In the genomic region with DNA sequence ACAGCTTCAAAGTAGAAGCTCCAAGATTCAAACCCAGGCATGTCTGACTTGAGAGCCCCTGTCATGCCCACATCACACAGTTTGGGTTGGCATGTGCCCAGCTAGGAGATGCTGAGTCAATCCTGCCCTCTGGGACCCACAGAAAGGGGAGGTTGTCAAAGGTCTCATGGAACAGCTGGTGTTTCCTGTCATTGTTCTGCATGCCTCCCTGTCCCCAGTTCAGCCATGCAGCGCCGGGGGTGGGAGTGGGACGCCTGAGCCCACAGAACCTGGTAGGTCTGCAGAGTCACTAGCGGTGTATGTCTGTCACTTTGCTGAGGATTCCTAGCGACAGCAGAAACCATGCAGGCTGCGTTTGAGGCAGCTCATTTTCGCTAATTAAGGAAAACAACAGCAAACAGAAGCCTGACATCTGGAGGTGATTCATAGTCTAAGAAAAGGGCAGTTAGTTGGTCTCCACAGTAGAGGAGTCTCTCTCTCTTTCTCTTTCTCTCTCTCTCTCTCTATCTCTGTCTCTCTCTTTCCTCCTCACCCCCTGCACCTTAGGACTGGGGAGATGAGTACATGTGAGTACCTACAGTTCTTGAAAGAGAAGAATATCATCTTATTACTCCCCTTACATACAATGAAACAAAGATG, we compare ENCODE assay signal across 3 cellular contexts.
A peak's percentile ranks its signal among the peaks of the same experiment; 100 is the strongest.
TF ChIP-seq lines count a peak whose summit lies in the region.

No MANE protein-coding gene starts in this region.

TF ChIP-seq in SK-N-SH, 30 proteins besides CTCF, POLR2A, EP300 and RAD21:
- TF ChIP-seq ELF1 (IDR thresholded peaks at IDR 0.05) = no peak
- no peak for TF ChIP-seq EZH2phosphoT487 (IDR thresholded peaks at IDR 0.05; ENCODE audit: borderline replicate concordance, low read depth)
- TF ChIP-seq RFX5 (IDR thresholded peaks at IDR 0.05; ENCODE audit: low read length) = no peak
- TF ChIP-seq RXRA (IDR thresholded peaks at IDR 0.05; ENCODE audit: borderline replicate concordance, low read depth) = no peak
- TF ChIP-seq GATA2 (CRISPR knock-in tag; IDR thresholded peaks at IDR 0.05) = no peak
- TF ChIP-seq, protein P1, sequence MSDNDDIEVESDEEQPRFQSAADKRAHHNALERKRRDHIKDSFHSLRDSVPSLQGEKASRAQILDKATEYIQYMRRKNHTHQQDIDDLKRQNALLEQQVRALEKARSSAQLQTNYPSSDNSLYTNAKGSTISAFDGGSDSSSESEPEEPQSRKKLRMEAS (IDR thresholded peaks at IDR 0.05; ENCODE audit: low read depth) = no peak
- no peak for TF ChIP-seq TAF1 (IDR thresholded peaks at IDR 0.05; ENCODE audit: borderline replicate concordance, low read depth, low read length)
- TF ChIP-seq FOXM1 (IDR thresholded peaks at IDR 0.05; ENCODE audit: low read depth) = no peak

TF ChIP-seq in SK-N-SH treated with all-trans-retinoic acid at 6 μM for 48 hours, 23 proteins besides CTCF, POLR2A, EP300 and RAD21:
- TF ChIP-seq CSRNP3 (CRISPR knock-in tag; IDR thresholded peaks at IDR 0.05) (no peak), TSHZ2 (CRISPR knock-in tag; IDR thresholded peaks at IDR 0.05) (no peak), OSR1 (CRISPR knock-in tag; IDR thresholded peaks at IDR 0.05) (no peak), RARB (CRISPR knock-in tag; IDR thresholded peaks at IDR 0.05) (no peak), CSDC2 (CRISPR knock-in tag; IDR thresholded peaks at IDR 0.05) (no peak), TOX (CRISPR knock-in tag; IDR thresholded peaks at IDR 0.05; ENCODE audit: borderline replicate concordance) (no peak), BACH2 (CRISPR knock-in tag; IDR thresholded peaks at IDR 0.05; ENCODE audit: borderline replicate concordance) (no peak), ZNF70 (CRISPR knock-in tag; IDR thresholded peaks at IDR 0.05) (no peak), ARNTL (CRISPR knock-in tag; IDR thresholded peaks at IDR 0.05; ENCODE audit: borderline replicate concordance, low read depth) (no peak)

TF ChIP-seq in endothelial cell of umbilical vein, 7 proteins besides CTCF, POLR2A, EP300 and RAD21:
- TF ChIP-seq JUN (IDR thresholded peaks at IDR 0.05; ENCODE audit: borderline replicate concordance, insufficient read depth, insufficient read length, low read depth) (peak; percentile 65), MYC (IDR thresholded peaks at IDR 0.05; ENCODE audit: low read depth, low read length) (peak; percentile 87), GATA2 (IDR thresholded peaks at IDR 0.05; ENCODE audit: insufficient read depth, insufficient read length, low read depth, low read length) (no peak), EZH2 (IDR thresholded peaks at IDR 0.05; ENCODE audit: borderline replicate concordance, low read depth, low read length, severe bottlenecking) (no peak), POLR2AphosphoS5 (IDR thresholded peaks at IDR 0.05; ENCODE audit: insufficient read depth, low read depth, low read length) (peak; percentile 91), FOS (IDR thresholded peaks at IDR 0.05; ENCODE audit: borderline replicate concordance, insufficient read depth, low read length) (peak; percentile 81)
- TF ChIP-seq, protein P1 (IDR thresholded peaks at IDR 0.05; ENCODE audit: insufficient read depth, insufficient read length) = peak; percentile 11
